Comparison of ENCODE assay signal across 17 cellular contexts in the genomic region with DNA sequence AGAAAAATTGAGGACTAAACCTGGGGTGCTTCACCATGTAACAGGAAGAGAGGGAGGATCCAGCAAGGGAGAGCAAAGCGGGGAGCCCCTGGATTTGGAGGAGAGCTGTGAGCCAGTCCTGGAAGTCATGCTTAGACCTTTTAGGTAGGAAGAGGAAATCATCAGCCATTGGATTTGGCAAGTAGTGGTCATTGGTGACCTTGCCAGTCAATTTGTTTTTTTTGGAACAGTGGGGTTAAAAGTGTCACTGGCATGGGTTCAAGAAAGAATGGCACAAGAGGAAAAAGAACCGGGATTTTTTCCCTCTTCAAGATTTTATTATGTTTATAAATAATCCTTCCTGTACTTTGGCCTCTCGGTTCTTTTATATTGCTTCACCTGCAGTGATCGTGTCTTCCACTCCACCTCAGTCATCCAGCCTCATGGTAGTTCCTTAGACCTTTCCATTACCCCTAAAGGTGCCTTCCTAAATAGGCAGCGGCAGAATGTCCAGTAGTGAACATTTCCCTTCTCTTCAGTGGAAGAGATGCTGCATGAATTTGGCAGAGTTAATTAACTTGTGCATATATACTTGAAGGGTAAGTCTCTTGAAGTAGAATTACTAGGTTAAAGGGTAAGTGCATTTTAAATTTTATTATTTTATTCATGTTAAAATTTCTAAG.
A peak's percentile ranks its signal among the peaks of the same experiment; 100 is the strongest.
DNase-seq lines count a peak whose midpoint lies in the region; ATAC-seq and TF ChIP-seq lines count a peak whose summit lies in the region.
"Had no signal": no experiment of that assay in that cellular context is flagged by ENCODE, and none has a peak within 500 bp of the region (broad histone marks: within the 10 kb centered on the region; RNA-seq: fewer than 3 reads in every experiment).

No MANE protein-coding gene starts in this region.

- H2BK12ac ChIP-seq in H9 (ENCODE audit: insufficient read length, low read depth, low read length): no peak overlapping the region

- H2BK5ac ChIP-seq in H9 (ENCODE audit: insufficient read length, low read length): no peak overlapping the region

- no peaks in the 10 kb centered on the region for H3K36me3 ChIP-seq in right lobe of liver
- H3K36me3 ChIP-seq: HAP-1 had no signal

- peaks cover 13% of the 10 kb centered on the region; the same call in 1 of the 2 replicates for H3K4me1 ChIP-seq in H9 (ENCODE audit: insufficient read depth, low read length)
- H3K4me1 ChIP-seq in right lobe of liver: peaks cover 0 to 26% (median 9%) of the 10 kb centered on the region in 4 donors

- H4K20me1 ChIP-seq in H9 (ENCODE audit: control insufficient read depth, insufficient read depth, insufficient read length): no peaks in the 10 kb centered on the region

- H3K4me2 ChIP-seq in H9 (ENCODE audit: insufficient read depth, insufficient read length, low read length): no peak overlapping the region

- no peak overlapping the region for H2BK20ac ChIP-seq in H9 (ENCODE audit: low read depth, low read length, poor library complexity, severe bottlenecking)

- H2AFZ ChIP-seq in H9 (ENCODE audit: low read length): no peak overlapping the region

- H3K18ac ChIP-seq in H9 (ENCODE audit: insufficient read length, low read depth, low read length): no peak overlapping the region

- no peak overlapping the region for H3K14ac ChIP-seq in H9 (ENCODE audit: insufficient read depth, low read length)

- H3K79me2 ChIP-seq in H9 (ENCODE audit: insufficient read depth, low read length): peaks cover 1% of the 10 kb centered on the region; the same call in 1 of the 2 replicates

- no CpG with 5 or more reads among the region's 5 CpGs for WGBS in H9 (ENCODE audit: extremely low coverage, insufficient read length, low lambda C conversion rate)
- 34% methylated on average over 5 of the region's 5 CpGs for WGBS in right lobe of liver (ENCODE audit: insufficient coverage, low coverage, low lambda C conversion rate, missing lambda C conversion rate)

- H2AK5ac ChIP-seq in H9 (ENCODE audit: insufficient read length, low read length): no peak overlapping the region

- no peaks in the 10 kb centered on the region for H3K9me3 ChIP-seq in H9 (ENCODE audit: control insufficient read depth, low read depth, low read length)
- no peaks in the 10 kb centered on the region for H3K9me3 ChIP-seq in right lobe of liver
- H3K9me3 ChIP-seq in CD4-positive, alpha-beta T cell (ENCODE audit: control insufficient read depth, low read length): no peaks in the 10 kb centered on the region
- H3K9me3 ChIP-seq: HAP-1, SJSA1 had no signal

- H3K9me3 Mint-ChIP-seq in H9 (no peaks in the 10 kb centered on the region), brain (peaks cover 0 to 6% (median 0%) of the 10 kb centered on the region in 5 experiments)
- no peaks in the 10 kb centered on the region for H3K9me3 Mint-ChIP-seq in CD4-positive, alpha-beta T cell

- no peak overlapping the region for H3K4me3 ChIP-seq in right lobe of liver
- H3K4me3 ChIP-seq: HAP-1, SJSA1 had no signal

- intact Hi-C loops in right lobe of liver (cut with DNase I): no loop called here
- intact Hi-C loops in CD4-positive, alpha-beta T cell (cut with DNase I, micrococcal nuclease): no loop called here

- no peak overlapping the region; a peak in 1 of 5 replicates for H3K4me3 Mint-ChIP-seq in H9
- H3K4me3 Mint-ChIP-seq in brain: peak overlapping the region in 3 of 5 experiments; percentile 20 to 64 (median 49)
- no peak overlapping the region for H3K4me3 Mint-ChIP-seq in CD4-positive, alpha-beta T cell

- peak; percentile 80 to 88 (median 86) for ATAC-seq in right lobe of liver
- ATAC-seq in CD4-positive, alpha-beta T cell (ENCODE audit: poor library complexity): no peak

- no peak overlapping the region for H2BK120ac ChIP-seq in H9 (ENCODE audit: low read depth, low read length, poor library complexity, severe bottlenecking)

- no peaks in the 10 kb centered on the region for H3K27me3 ChIP-seq in H9 (ENCODE audit: insufficient read depth, low read length)
- no peaks in the 10 kb centered on the region for H3K27me3 ChIP-seq in right lobe of liver
- H3K27me3 ChIP-seq in CD4-positive, alpha-beta T cell (ENCODE audit: control insufficient read depth, insufficient read depth, low read length): no peaks in the 10 kb centered on the region
- H3K27me3 ChIP-seq: SJSA1 had no signal

- no peak for TF ChIP-seq CTCF in H9 (conservative IDR thresholded peaks at IDR 0.05)
- no peak for TF ChIP-seq CTCF in brain (conservative IDR thresholded peaks at IDR 0.05)
- TF ChIP-seq CTCF in right lobe of liver (IDR thresholded peaks at IDR 0.05): no peak
- TF ChIP-seq CTCF in CD4-positive, alpha-beta T cell (IDR thresholded peaks at IDR 0.05): no peak

- H3K56ac ChIP-seq in H9 (ENCODE audit: insufficient read length, low read depth, low read length): no peak overlapping the region

- no peak overlapping the region for H4K91ac ChIP-seq in H9 (ENCODE audit: insufficient read length, low read depth, low read length)

- CTCF ChIA-PET in CD4-positive, alpha-beta T cell (lab: Charles Lee): no interaction called here

- H3K79me1 ChIP-seq in H9 (ENCODE audit: insufficient read depth, low read depth, low read length, poor library complexity, severe bottlenecking): peaks cover 2% of the 10 kb centered on the region

- POLR2A ChIA-PET in CD4-positive, alpha-beta T cell (lab: Charles Lee): no interaction called here

- H3K23ac ChIP-seq in H9 (ENCODE audit: insufficient read length, low read depth, low read length): no peak overlapping the region

- peak; percentile 3 for DNase-seq in DMS153 (lab: John Stamatoyannopoulos, UW)
- no peak for DNase-seq in DMS153 treated with DMSO at 0.1 percent for 48 hours (lab: John Stamatoyannopoulos, UW; ENCODE audit: unreplicated experiment)
- no peak for DNase-seq in H9
- peak in 1 of 3 donors; percentile 51 for DNase-seq in right lobe of liver
- DNase-seq in CD4-positive, alpha-beta T cell: no peak
- no peak for DNase-seq in ureter (ENCODE audit: low spot score)
- DNase-seq in occipital lobe (lab: John Stamatoyannopoulos, UW): no peak
- DNase-seq: DMS 273 treated with DMSO at 0.1 percent for 48 hours, MV-4-11, NCI-H1436 treated with DMSO at 0.1 percent for 48 hours, NCI-H2029 treated with DMSO at 0.1 percent for 48 hours, NCI-H774 had no signal

- H3K36me3 Mint-ChIP-seq in H9 (ENCODE audit: insufficient read depth in 1 of 3, low read depth in 3 of 3) (peaks cover 1 to 22% (median 6%) of the 10 kb centered on the region in 3 experiments; a peak in 5 of 7 replicates), brain (peaks cover 51% of the 10 kb centered on the region)
- H3K36me3 Mint-ChIP-seq in CD4-positive, alpha-beta T cell (ENCODE audit: low read depth): peaks cover 32% of the 10 kb centered on the region

- TF ChIP-seq POLR2A in right lobe of liver (IDR thresholded peaks at IDR 0.05): no peak

- H4K5ac ChIP-seq in H9 (ENCODE audit: insufficient read length, low read depth, low read length): no peak overlapping the region

- H4K8ac ChIP-seq in H9 (replicated peaks; ENCODE audit: insufficient read length, low read depth, low read length): no peak overlapping the region

- H3K4ac ChIP-seq in H9 (ENCODE audit: low read depth, low read length): no peak overlapping the region

- H3K27ac Mint-ChIP-seq in H9 (peak overlapping the region in 2 of 3 experiments; percentile 12 to 41; a peak in 3 of 7 replicates), brain (peak overlapping the region in 4 of 5 experiments; percentile 56 to 91 (median 64))
- H3K27ac Mint-ChIP-seq in CD4-positive, alpha-beta T cell: no peak overlapping the region

- H3K4me1 Mint-ChIP-seq in H9 (peaks cover 66 to 71% of the 10 kb centered on the region in 2 experiments), brain (peaks cover 96% of the 10 kb centered on the region)
- H3K4me1 Mint-ChIP-seq in CD4-positive, alpha-beta T cell (ENCODE audit: low read depth): peaks cover 48% of the 10 kb centered on the region

- H3K27me3 Mint-ChIP-seq in H9 (ENCODE audit: low read depth) (no peaks in the 10 kb centered on the region), brain (no peaks in the 10 kb centered on the region)
- H3K27me3 Mint-ChIP-seq in CD4-positive, alpha-beta T cell: no peaks in the 10 kb centered on the region

- H3K27ac ChIP-seq in H9 (ENCODE audit: insufficient read length, low read depth, low read length): no peak overlapping the region
- H3K27ac ChIP-seq in right lobe of liver: peak overlapping the region in 2 of 3 donors; percentile 24 to 31
- H3K27ac ChIP-seq in CD4-positive, alpha-beta T cell (ENCODE audit: low read depth, low read length): no peak overlapping the region
- H3K27ac ChIP-seq: 22Rv1, RWPE1, SJSA1 had no signal

- no peak overlapping the region for H3T11ph ChIP-seq in H9 (ENCODE audit: low read length)

- H2BK15ac ChIP-seq in H9 (ENCODE audit: low read depth, low read length): no peak overlapping the region

- H3K9ac ChIP-seq in H9 (ENCODE audit: extremely low read depth, insufficient read length, low read length): no peak overlapping the region

- H3K23me2 ChIP-seq in H9 (ENCODE audit: insufficient read length, low read depth, low read length, poor library complexity, severe bottlenecking): no peaks in the 10 kb centered on the region

Comparison
In these comparisons a context has a peak if more than half of its experiments do, and no peak if none do; other contexts are left out.
1. H3K27ac ChIP-seq: peak in right lobe of liver (2 of 3); none in H9 (single experiment) and CD4-positive, alpha-beta T cell (single experiment).
2. H3K4me3 Mint-ChIP-seq: peak in brain (3 of 5); none in H9 (0 of 2) and CD4-positive, alpha-beta T cell (single experiment).